ENCODE assay signal across 8 cellular contexts in genomic region chrX:65667503-65668355, GRCh38. TPM values are rescaled to one million over a fixed set of nuclear protein-coding genes. Genes with fewer than 3 reads are reported as not detected.
DNase-seq lines count a peak whose midpoint lies in the region; ATAC-seq and TF ChIP-seq lines count a peak whose summit lies in the region.

Gene MSN, plus strand, starts transcription at chrX:65667654. Its CDS starts 188 bp downstream, at chrX:65667842.

- H2AFZ ChIP-seq in KMS-11 (ENCODE audit: low read depth): peak within 1 kb of the TSS; percentile 71

- H3K27me3 Mint-ChIP-seq in MCF 10A (ENCODE audit: insufficient read depth, unreplicated experiment): no peaks in the 10 kb centered on the region

- peak; percentile 86 for ATAC-seq in GM21528 (IDR thresholded peaks at IDR 0.05; ENCODE audit: low FRiP score, unreplicated experiment)

- no peak for TF ChIP-seq CTCF in DOHH2 (IDR thresholded peaks at IDR 0.05; ENCODE audit: low read depth, low read length, poor library complexity, severe bottlenecking)
- TF ChIP-seq CTCF in KMS-11 (conservative IDR thresholded peaks at IDR 0.05; ENCODE audit: low read depth, low read length): no peak
- no peak for TF ChIP-seq CTCF in MCF 10A (IDR thresholded peaks at IDR 0.05; ENCODE audit: unreplicated experiment)

- peaks cover 23% of the 10 kb centered on the region for H3K4me1 Mint-ChIP-seq in MCF 10A (ENCODE audit: insufficient read depth, unreplicated experiment)

- H3K4me3 Mint-ChIP-seq in MCF 10A (ENCODE audit: unreplicated experiment): peak within 1 kb of the TSS; percentile 83

- intact Hi-C loops in MCF 10A (cut with micrococcal nuclease): loop anchor here (1.0 kb wide), 2 partner anchors 37 to 72 kb away; no protein-coding TSS in a partner anchor

- peak within 1 kb of the TSS; percentile 76 for H3K27ac Mint-ChIP-seq in MCF 10A (ENCODE audit: low read depth, unreplicated experiment)

- peak; percentile 80 for DNase-seq in UCSD-AML1 (lab: John Stamatoyannopoulos, UW; ENCODE audit: unreplicated experiment)
- DNase-seq in MCF 10A (ENCODE audit: unreplicated experiment): peak; percentile 61
- DNase-seq in iris pigment epithelial cell (ENCODE audit: low read depth): peak; percentile 46
- DNase-seq in stimulated activated CD4-positive, alpha-beta T cell treated with anti-CD3 and anti-CD28 coated beads, Interleukin-15, amount 100 ng/mL, for 24 hours: peak; percentile 86
- DNase-seq in NCI-H524 (lab: John Stamatoyannopoulos, UW): no peak

- CTCF ChIA-PET in MCF 10A (lab: Yijun Ruan, JAX): interaction anchor here (0.5 to 1.3 kb wide), 8 partner anchors 13 to 811 kb away, joined by 3 to 8 read pairs (median 4); no protein-coding TSS in a partner anchor

- H3K27ac ChIP-seq in DOHH2 (ENCODE audit: low read depth, low read length) (peak within 1 kb of the TSS; percentile 68), KMS-11 (peak within 1 kb of the TSS; percentile 98)

- H3K9me3 Mint-ChIP-seq in MCF 10A (ENCODE audit: unreplicated experiment): peaks cover 7% of the 10 kb centered on the region

- H3K36me3 ChIP-seq in DOHH2 (ENCODE audit: control insufficient read depth, low read length) (peaks cover 41% of the 10 kb centered on the region), KMS-11 (ENCODE audit: insufficient read depth) (no peaks in the 10 kb centered on the region)

- H3K4me1 ChIP-seq in DOHH2 (ENCODE audit: control insufficient read depth, low read length) (peaks cover 41% of the 10 kb centered on the region), KMS-11 (ENCODE audit: low read depth, poor library complexity, severe bottlenecking) (peaks cover 35% of the 10 kb centered on the region)

- H3K79me2 ChIP-seq in DOHH2 (ENCODE audit: control insufficient read depth, low read length) (peaks cover 50% of the 10 kb centered on the region), KMS-11 (ENCODE audit: insufficient read depth, low read depth) (peaks cover 49% of the 10 kb centered on the region)

- H3K9me2 ChIP-seq in DOHH2 (replicated peaks; ENCODE audit: control insufficient read depth, low read length): no peaks in the 10 kb centered on the region

- peak within 1 kb of the TSS; percentile 98 for H3K9ac ChIP-seq in KMS-11

- H4K20me1 ChIP-seq in DOHH2 (ENCODE audit: control insufficient read depth, insufficient read depth, low read depth, low read length): no peaks in the 10 kb centered on the region
- H4K20me1 ChIP-seq in KMS-11 (ENCODE audit: insufficient read depth): no peaks in the 10 kb centered on the region

- TSS peak; percentile 81 for BruUV-seq in MCF 10A (replicated peaks; lab: Mats Ljungman, UMichigan)

- POLR2A ChIA-PET in MCF 10A (lab: Yijun Ruan, JAX): interaction anchor here (0.6 to 3.9 kb wide), 9 partner anchors 11 to 971 kb away, joined by 3 to 39 read pairs (median 6); partner anchors contain the start of gene EDA2R

- H3K9me3 ChIP-seq in DOHH2 (ENCODE audit: control insufficient read depth, insufficient read depth, low read length): no peaks in the 10 kb centered on the region

- peak within 1 kb of the TSS; percentile 91 for H3K4me3 ChIP-seq in DOHH2 (ENCODE audit: low read length)
- no peak within 1 kb of the TSS for H3K4me3 ChIP-seq in KMS-11 (IDR thresholded peaks at IDR 0.05; ENCODE audit: insufficient read depth, low read depth, low read length)

- H3K36me3 Mint-ChIP-seq in MCF 10A (ENCODE audit: insufficient read depth, unreplicated experiment): no peaks in the 10 kb centered on the region

- H3K4me2 ChIP-seq in DOHH2 (ENCODE audit: low read length): peak within 1 kb of the TSS; percentile 90
- peak within 1 kb of the TSS; percentile 86 for H3K4me2 ChIP-seq in KMS-11

- no peaks in the 10 kb centered on the region for H3F3A ChIP-seq in DOHH2 (ENCODE audit: control insufficient read depth, insufficient read depth)

- no peaks in the 10 kb centered on the region for H3K27me3 ChIP-seq in DOHH2 (ENCODE audit: control insufficient read depth, low read length)
- H3K27me3 ChIP-seq in KMS-11 (ENCODE audit: insufficient read depth, low read depth): no peaks in the 10 kb centered on the region

RNA-seq across cellular contexts. Expression of gene MSN, which starts in this region (rescaled TPM):
- total RNA-seq in MCF 10A (2022): 224 and 278 TPM in 2 replicates

Comparison
In these comparisons a context has a peak if more than half of its experiments do, and no peak if none do; other contexts are left out.
1. DNase-seq: peak in UCSD-AML1 (single experiment), MCF 10A (single experiment), iris pigment epithelial cell (single experiment) and stimulated activated CD4-positive, alpha-beta T cell treated with anti-CD3 and anti-CD28 coated beads, Interleukin-15, amount 100 ng/mL, for 24 hours (single experiment); none in NCI-H524 (0 of 2).